1 cellular context compared by ENCODE assay signal in genomic region chr12:116556964-116557706, GRCh38.
A peak's percentile ranks its signal among the peaks of the same experiment; 100 is the strongest.
TF ChIP-seq lines count a peak whose summit lies in the region.

No MANE protein-coding gene starts in this region.

TF ChIP-seq in GM12878, 131 proteins besides CTCF, POLR2A, EP300 and RAD21 (continued from another document):
- TF ChIP-seq SPI1 (IDR thresholded peaks at IDR 0.05; ENCODE audit: borderline replicate concordance, insufficient read depth, low read depth, low read length) (no peak), STAT1 (conservative IDR thresholded peaks at IDR 0.05) (no peak), ZSCAN29 (IDR thresholded peaks at IDR 0.05) (no peak), FOS (IDR thresholded peaks at IDR 0.05; ENCODE audit: borderline replicate concordance, extremely low read depth, insufficient read length) (no peak), MEF2A (IDR thresholded peaks at IDR 0.05; ENCODE audit: insufficient read depth, low read depth, low read length) (no peak), NKRF (conservative IDR thresholded peaks at IDR 0.05) (no peak), IKZF1 (conservative IDR thresholded peaks at IDR 0.05) (peak; percentile 38; the same call in 1 of the 2 replicates)
TF ChIP-seq in GM12878: peak in this region for 3.
